In genomic region chr4:8132947-8133705, GRCh38 we compare ENCODE assay signal across 1 cellular context.
TF ChIP-seq lines count a peak whose summit lies in the region.

No MANE protein-coding gene starts in this region.

TF ChIP-seq in IMR-90, 13 proteins besides CTCF, POLR2A, EP300 and RAD21 (continued from another document):
- no peak for TF ChIP-seq CHD1 (IDR thresholded peaks at IDR 0.05; ENCODE audit: low read depth, low read length)
- TF ChIP-seq MXI1 (IDR thresholded peaks at IDR 0.05; ENCODE audit: borderline replicate concordance, low read depth, low read length): no peak
